In genomic region chr7:36526720-36527548, GRCh38 we compare ENCODE assay signal across 8 cellular contexts.
DNase-seq lines count a peak whose midpoint lies in the region; ATAC-seq and TF ChIP-seq lines count a peak whose summit lies in the region.

No MANE protein-coding gene starts in this region.

- CTCF ChIA-PET in AG04449 (lab: Yijun Ruan, JAX) = no interaction called here

- H3K27ac ChIP-seq in heart left ventricle = no peak overlapping the region

- H3K4me3 Mint-ChIP-seq in central memory CD8-positive, alpha-beta T cell = no peak overlapping the region
- H3K4me3 Mint-ChIP-seq in type B pancreatic cell = no peak overlapping the region

- no peaks in the 10 kb centered on the region for H3K9me3 Mint-ChIP-seq in central memory CD8-positive, alpha-beta T cell
- H3K9me3 Mint-ChIP-seq in type B pancreatic cell = peaks cover 5% of the 10 kb centered on the region

- peaks cover 10% of the 10 kb centered on the region for H3K4me1 Mint-ChIP-seq in central memory CD8-positive, alpha-beta T cell
- H3K4me1 Mint-ChIP-seq in type B pancreatic cell (ENCODE audit: unreplicated experiment) = peaks cover 35% of the 10 kb centered on the region

- H3K27ac Mint-ChIP-seq in central memory CD8-positive, alpha-beta T cell (ENCODE audit: low read depth) = peak overlapping the region; percentile 51
- peak overlapping the region; percentile 63 for H3K27ac Mint-ChIP-seq in type B pancreatic cell

- TF ChIP-seq POLR2A in heart left ventricle (IDR thresholded peaks at IDR 0.05) = no peak

- no peaks in the 10 kb centered on the region for H3K9me3 ChIP-seq in heart left ventricle

- DNase-seq in AG04449 (ENCODE audit: low read depth, low spot score) (peak; percentile 12), GM20000 (ENCODE audit: low spot score) (peak; percentile 18), M059J (ENCODE audit: low read depth) (peak; percentile 95), type B pancreatic cell (ENCODE audit: extremely low spot score, unreplicated experiment) (no peak), heart left ventricle (no peak), NAMALWA (ENCODE audit: low spot score) (no peak), NCI-H345 (lab: John Stamatoyannopoulos, UW) (no peak)
- no peak for DNase-seq in central memory CD8-positive, alpha-beta T cell (ENCODE audit: low spot score in 2 of 2)

- peaks cover 0 to 5% (median 0%) of the 10 kb centered on the region in 9 donors for H3K27me3 ChIP-seq in heart left ventricle

- no peaks in the 10 kb centered on the region for H3K27me3 Mint-ChIP-seq in central memory CD8-positive, alpha-beta T cell
- no peaks in the 10 kb centered on the region for H3K27me3 Mint-ChIP-seq in type B pancreatic cell

- H3K4me3 ChIP-seq in AG04449 (ENCODE audit: low read depth, low read length) (no peak overlapping the region), heart left ventricle (no peak overlapping the region)

- POLR2A ChIA-PET in AG04449 (lab: Yijun Ruan, JAX) = no interaction called here

- no peak for ATAC-seq in central memory CD8-positive, alpha-beta T cell (replicated peaks; ENCODE audit: extremely low read depth, poor library complexity, severe bottlenecking)
- ATAC-seq in heart left ventricle = no peak

- no peaks in the 10 kb centered on the region for H3K4me1 ChIP-seq in heart left ventricle

- intact Hi-C loops in heart left ventricle (cut with DNase I) = no loop called here

- peaks cover 0 to 18% (median 0%) of the 10 kb centered on the region in 9 donors for H3K36me3 ChIP-seq in heart left ventricle

- WGBS in heart left ventricle, 4 donors = 76 to 94% (median 91%) methylated on average over 3 of the region's 3 CpGs

- TF ChIP-seq CTCF in AG04449 (IDR thresholded peaks at IDR 0.05; ENCODE audit: insufficient read depth, low read length, missing control alignments) (no peak), GM20000 (IDR thresholded peaks at IDR 0.05; ENCODE audit: extremely low read depth, missing control alignments) (no peak), type B pancreatic cell (conservative IDR thresholded peaks at IDR 0.05) (no peak), heart left ventricle (IDR thresholded peaks at IDR 0.05) (no peak)

- peaks cover 40% of the 10 kb centered on the region for H3K36me3 Mint-ChIP-seq in central memory CD8-positive, alpha-beta T cell (ENCODE audit: insufficient read depth)
- H3K36me3 Mint-ChIP-seq in type B pancreatic cell = no peaks in the 10 kb centered on the region

Comparison
In these comparisons a context has a peak if more than half of its experiments do, and no peak if none do; other contexts are left out.
1. DNase-seq: peak in AG04449 (single experiment), GM20000 (single experiment) and M059J (single experiment); none in central memory CD8-positive, alpha-beta T cell (0 of 2), type B pancreatic cell (single experiment), heart left ventricle (0 of 5), NAMALWA (single experiment) and NCI-H345 (single experiment).